33 cellular contexts compared by ENCODE assay signal in genomic region chr6:131876545-131876944, GRCh38.
DNase-seq lines count a peak whose midpoint lies in the region; ATAC-seq, FAIRE-seq and TF ChIP-seq lines count a peak whose summit lies in the region.
"Had no signal": no experiment of that assay in that cellular context is flagged by ENCODE, and none has a peak within 500 bp of the region (broad histone marks: within the 10 kb centered on the region; RNA-seq: fewer than 3 reads in every experiment).

No MANE protein-coding gene starts in this region.

- intact Hi-C loops in lower lobe of right lung (cut with DNase I): no loop called here

- H3K36me3 ChIP-seq in HEK293 (ENCODE audit: control insufficient read depth in 2 of 2, insufficient read depth in 1 of 2, low read length in 2 of 2): peaks cover 22 to 41% of the 10 kb centered on the region in 2 experiments
- H3K36me3 ChIP-seq in lower lobe of right lung: no peaks in the 10 kb centered on the region
- H3K36me3 ChIP-seq: BE2C; BLaER1; BLaER1 treated with 17β-estradiol and CSF1 and Interleukin-3, amounts not matched to agents 10 nM and 100 nM had no signal

- ATAC-seq in lower lobe of right lung: no peak
- ATAC-seq: A549; CD8-positive, alpha-beta T cell had no signal

- FAIRE-seq in frontal cortex (lab: Jason Lieb, UNC) (peak; percentile 8), islet of Langerhans (lab: Jason Lieb, UNC) (peak; percentile 62)
- FAIRE-seq: A204.1, A549, D721Med had no signal

- no peaks in the 10 kb centered on the region for H3K27me3 ChIP-seq in lower lobe of right lung (ENCODE audit: low read depth)
- H3K27me3 ChIP-seq: BE2C; BLaER1; BLaER1 treated with 17β-estradiol and CSF1 and Interleukin-3, amounts not matched to agents 10 nM and 100 nM had no signal

- H3K4me1 ChIP-seq in HEK293 (ENCODE audit: control insufficient read depth, insufficient read depth, low read length) (no peaks in the 10 kb centered on the region), lower lobe of right lung (no peaks in the 10 kb centered on the region)
- H3K4me1 ChIP-seq: A549; BE2C; BLaER1; BLaER1 treated with 17β-estradiol and CSF1 and Interleukin-3, amounts not matched to agents 10 nM and 100 nM; Caco-2 had no signal

- H3K4me3 ChIP-seq in HEK293 (ENCODE audit: low read depth, low read length): no peak overlapping the region
- H3K4me3 ChIP-seq in lower lobe of right lung: no peak overlapping the region
- H3K4me3 ChIP-seq: A549; BLaER1; BLaER1 treated with 17β-estradiol and CSF1 and Interleukin-3, amounts not matched to agents 10 nM and 100 nM had no signal

- no peak for TF ChIP-seq CTCF in HEK293 (tag by site-specific recombination; IDR thresholded peaks at IDR 0.05)
- no peak for TF ChIP-seq CTCF in lower lobe of right lung (IDR thresholded peaks at IDR 0.05)

- CTCF ChIA-PET in HEK293 (lab: Yijun Ruan, JAX): interaction anchor here (0.6 kb wide), 1 partner anchor 339 kb away, joined by 4 read pairs; no protein-coding TSS in a partner anchor

- H3K9me3 ChIP-seq in HEK293 (ENCODE audit: control insufficient read depth, insufficient read depth, low read depth, low read length): no peaks in the 10 kb centered on the region
- H3K9me3 ChIP-seq in lower lobe of right lung: no peaks in the 10 kb centered on the region
- H3K9me3 ChIP-seq: A549; BE2C; BLaER1; BLaER1 treated with 17β-estradiol and CSF1 and Interleukin-3, amounts not matched to agents 10 nM and 100 nM; Caco-2 had no signal

- H3K27ac ChIP-seq in HEK293 (ENCODE audit: extremely low read depth, low read depth, low read length): no peak overlapping the region
- no peak overlapping the region for H3K27ac ChIP-seq in lower lobe of right lung
- H3K27ac ChIP-seq: 22Rv1; A549; BLaER1; BLaER1 treated with 17β-estradiol and CSF1 and Interleukin-3, amounts not matched to agents 10 nM and 100 nM; C4-2B had no signal

- DNase-seq in frontal cortex (ENCODE audit: low spot score in 2 of 2) (no peak), lower lobe of right lung (no peak), DMS153 treated with DMSO at 0.1 percent for 48 hours (lab: John Stamatoyannopoulos, UW; ENCODE audit: unreplicated experiment) (no peak), hepatic stellate cell (ENCODE audit: low spot score) (no peak)
- DNase-seq: 8988T; ACHN; AML-193; BE2C; C1 segment of cervical spinal cord; Caco-2; Calu3; CD4-positive, alpha-beta memory T cell; CD4-positive, alpha-beta T cell; CD4-positive, CD25-positive, alpha-beta regulatory T cell; CD8-positive, alpha-beta memory T cell; CD8-positive, alpha-beta T cell; COR-L47; DMS 273 treated with DMSO at 0.1 percent for 48 hours; DMS153; DMS53; DMS79; DMS79 treated with DMSO at 0.1 percent for 48 hours; DND-41; EL had no signal

- POLR2A ChIA-PET in HEK293 (lab: Yijun Ruan, JAX): no interaction called here

TF ChIP-seq in HEK293, 187 proteins besides CTCF, POLR2A, EP300 and RAD21:
- no peak for TF ChIP-seq PBX3 (CRISPR knock-in tag; IDR thresholded peaks at IDR 0.05)
- TF ChIP-seq SCRT1 (tag by site-specific recombination; IDR thresholded peaks at IDR 0.05; ENCODE audit: borderline replicate concordance): peak; percentile 55; the same call in 1 of the 2 replicates
- TF ChIP-seq ZNF148 (tag by site-specific recombination; IDR thresholded peaks at IDR 0.05; ENCODE audit: borderline replicate concordance): no peak
- TF ChIP-seq ZNF350 (tag by site-specific recombination; IDR thresholded peaks at IDR 0.05): no peak
- no peak for TF ChIP-seq ZFHX2 (tag by site-specific recombination; conservative IDR thresholded peaks at IDR 0.05)
- no peak for TF ChIP-seq ZNF677 (tag by site-specific recombination; IDR thresholded peaks at IDR 0.05)
- TF ChIP-seq SCRT2 (tag by site-specific recombination; IDR thresholded peaks at IDR 0.05): peak; percentile 85
- no peak for TF ChIP-seq REPIN1 (tag by site-specific recombination; IDR thresholded peaks at IDR 0.05; ENCODE audit: low read depth)
- TF ChIP-seq ZNF366 (tag by site-specific recombination; conservative IDR thresholded peaks at IDR 0.05): no peak
- TF ChIP-seq ZNF555 (tag by site-specific recombination; conservative IDR thresholded peaks at IDR 0.05): no peak
- no peak for TF ChIP-seq ZNF341 (tag by site-specific recombination; IDR thresholded peaks at IDR 0.05; ENCODE audit: low read depth)
